ENCODE assay signal across 2 cellular contexts in the genomic region with DNA sequence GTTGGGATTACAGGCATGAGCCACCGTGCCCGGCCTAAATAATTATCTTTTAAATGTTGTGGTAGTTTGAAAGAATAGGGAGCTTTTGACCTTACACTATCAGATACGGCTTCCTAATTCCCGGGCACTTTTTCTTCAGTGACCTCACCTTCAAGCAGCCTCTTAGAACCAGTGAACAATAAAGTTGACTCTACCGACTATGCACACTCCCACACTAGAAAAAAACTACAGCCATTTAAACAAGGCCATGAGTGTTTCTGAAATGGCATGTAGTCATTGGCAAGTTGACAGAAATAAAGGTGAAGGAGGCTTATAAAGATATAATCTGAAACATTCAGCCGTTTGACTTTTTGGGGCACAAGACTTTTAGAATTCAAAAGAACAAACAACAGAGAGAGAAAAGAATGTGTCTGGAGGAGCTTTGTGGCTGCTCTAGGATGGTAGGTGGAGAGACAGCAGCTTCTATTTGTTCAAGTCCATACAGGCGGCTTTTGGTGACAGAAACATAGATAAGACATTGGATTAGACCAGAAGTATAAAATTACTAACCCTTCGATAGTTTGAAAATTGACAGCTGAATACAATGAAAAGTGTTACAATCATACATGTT.
TF ChIP-seq lines count a peak whose summit lies in the region.

No MANE protein-coding gene starts in this region.

TF ChIP-seq in endothelial cell of umbilical vein, 7 proteins besides CTCF, POLR2A, EP300 and RAD21 (continued from another document):
- TF ChIP-seq, protein P1, sequence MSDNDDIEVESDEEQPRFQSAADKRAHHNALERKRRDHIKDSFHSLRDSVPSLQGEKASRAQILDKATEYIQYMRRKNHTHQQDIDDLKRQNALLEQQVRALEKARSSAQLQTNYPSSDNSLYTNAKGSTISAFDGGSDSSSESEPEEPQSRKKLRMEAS (IDR thresholded peaks at IDR 0.05; ENCODE audit: insufficient read depth, insufficient read length), result no peak
- no peak for TF ChIP-seq FOS (IDR thresholded peaks at IDR 0.05; ENCODE audit: borderline replicate concordance, insufficient read depth, low read length)
- TF ChIP-seq GATA2 (IDR thresholded peaks at IDR 0.05; ENCODE audit: insufficient read depth, insufficient read length, low read depth, low read length), result no peak
- no peak for TF ChIP-seq MYC (IDR thresholded peaks at IDR 0.05; ENCODE audit: low read depth, low read length)
- no peak for TF ChIP-seq POLR2AphosphoS5 (IDR thresholded peaks at IDR 0.05; ENCODE audit: insufficient read depth, low read depth, low read length)

TF ChIP-seq in HEK293T, 16 proteins besides CTCF, POLR2A, EP300 and RAD21 (continued from another document):
- TF ChIP-seq NFRKB (IDR thresholded peaks at IDR 0.05) (no peak), ZNF384 (IDR thresholded peaks at IDR 0.05) (no peak), ARNT (IDR thresholded peaks at IDR 0.05) (no peak), SUZ12 (IDR thresholded peaks at IDR 0.05) (no peak), BHLHE40 (IDR thresholded peaks at IDR 0.05; ENCODE audit: borderline replicate concordance) (no peak), ELF4 (IDR thresholded peaks at IDR 0.05) (no peak), HDGF (IDR thresholded peaks at IDR 0.05; ENCODE audit: borderline replicate concordance) (no peak), FOXK2 (IDR thresholded peaks at IDR 0.05) (no peak), CTBP1 (IDR thresholded peaks at IDR 0.05; ENCODE audit: borderline replicate concordance) (no peak), SP1 (IDR thresholded peaks at IDR 0.05) (no peak), FOXA1 (IDR thresholded peaks at IDR 0.05) (no peak), TARDBP (IDR thresholded peaks at IDR 0.05) (no peak)
- TF ChIP-seq, protein P2, sequence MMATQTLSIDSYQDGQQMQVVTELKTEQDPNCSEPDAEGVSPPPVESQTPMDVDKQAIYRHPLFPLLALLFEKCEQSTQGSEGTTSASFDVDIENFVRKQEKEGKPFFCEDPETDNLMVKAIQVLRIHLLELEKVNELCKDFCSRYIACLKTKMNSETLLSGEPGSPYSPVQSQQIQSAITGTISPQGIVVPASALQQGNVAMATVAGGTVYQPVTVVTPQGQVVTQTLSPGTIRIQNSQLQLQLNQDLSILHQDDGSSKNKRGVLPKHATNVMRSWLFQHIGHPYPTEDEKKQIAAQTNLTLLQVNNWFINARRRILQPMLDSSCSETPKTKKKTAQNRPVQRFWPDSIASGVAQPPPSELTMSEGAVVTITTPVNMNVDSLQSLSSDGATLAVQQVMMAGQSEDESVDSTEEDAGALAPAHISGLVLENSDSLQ (IDR thresholded peaks at IDR 0.05), result no peak
